Comparison of ENCODE assay signal across 1 cellular context in genomic region chr16:29986231-29986630, GRCh38.
TF ChIP-seq lines count a peak whose summit lies in the region.

No MANE protein-coding gene starts in this region.

TF ChIP-seq in K562, 482 proteins besides CTCF, POLR2A, EP300 and RAD21:
- peak; percentile 5; the same call in 1 of the 2 replicates for TF ChIP-seq RBFOX2 (IDR thresholded peaks at IDR 0.05; ENCODE audit: low read depth, low read length)
- no peak for TF ChIP-seq BCLAF1 (IDR thresholded peaks at IDR 0.05; ENCODE audit: borderline replicate concordance in 1 of 2, control insufficient read depth in 1 of 2, low read depth in 2 of 2, low read length in 1 of 2)
